ENCODE assay signal across 1 cellular context in genomic region chr19:53892301-53892980, GRCh38.
TF ChIP-seq lines count a peak whose summit lies in the region.

No MANE protein-coding gene starts in this region.

TF ChIP-seq in K562, 482 proteins besides CTCF, POLR2A, EP300 and RAD21:
- TF ChIP-seq MCM3 (IDR thresholded peaks at IDR 0.05) (peak; percentile 76; the same call in 1 of the 2 replicates), ZBTB26 (CRISPR knock-in tag; IDR thresholded peaks at IDR 0.05) (0 out of 2 replicates have a peak, but pooled peaks have one; percentile 65), ZFP1 (CRISPR knock-in tag; IDR thresholded peaks at IDR 0.05) (no peak), SRSF9 (IDR thresholded peaks at IDR 0.05; ENCODE audit: borderline replicate concordance, low read depth, low read length) (no peak), ZNF197 (CRISPR knock-in tag; IDR thresholded peaks at IDR 0.05; ENCODE audit: low read depth) (0 out of 2 replicates have a peak, but pooled peaks have one; percentile 17), SRSF3 (IDR thresholded peaks at IDR 0.05; ENCODE audit: insufficient read depth, low read length) (0 out of 2 replicates have a peak, but pooled peaks have one; percentile 17), NEUROD1 (IDR thresholded peaks at IDR 0.05; ENCODE audit: borderline replicate concordance, low read depth, low read length, partially characterized antibody) (no peak), ATF1 (CRISPR knock-in tag; IDR thresholded peaks at IDR 0.05) (no peak), ATF1 (tag; IDR thresholded peaks at IDR 0.05) (no peak), OTX1 (CRISPR knock-in tag; IDR thresholded peaks at IDR 0.05) (0 out of 2 replicates have a peak, but pooled peaks have one; percentile 29)
TF ChIP-seq in K562: peak in this region for 5.
